8 cellular contexts compared by ENCODE assay signal in the genomic region with DNA sequence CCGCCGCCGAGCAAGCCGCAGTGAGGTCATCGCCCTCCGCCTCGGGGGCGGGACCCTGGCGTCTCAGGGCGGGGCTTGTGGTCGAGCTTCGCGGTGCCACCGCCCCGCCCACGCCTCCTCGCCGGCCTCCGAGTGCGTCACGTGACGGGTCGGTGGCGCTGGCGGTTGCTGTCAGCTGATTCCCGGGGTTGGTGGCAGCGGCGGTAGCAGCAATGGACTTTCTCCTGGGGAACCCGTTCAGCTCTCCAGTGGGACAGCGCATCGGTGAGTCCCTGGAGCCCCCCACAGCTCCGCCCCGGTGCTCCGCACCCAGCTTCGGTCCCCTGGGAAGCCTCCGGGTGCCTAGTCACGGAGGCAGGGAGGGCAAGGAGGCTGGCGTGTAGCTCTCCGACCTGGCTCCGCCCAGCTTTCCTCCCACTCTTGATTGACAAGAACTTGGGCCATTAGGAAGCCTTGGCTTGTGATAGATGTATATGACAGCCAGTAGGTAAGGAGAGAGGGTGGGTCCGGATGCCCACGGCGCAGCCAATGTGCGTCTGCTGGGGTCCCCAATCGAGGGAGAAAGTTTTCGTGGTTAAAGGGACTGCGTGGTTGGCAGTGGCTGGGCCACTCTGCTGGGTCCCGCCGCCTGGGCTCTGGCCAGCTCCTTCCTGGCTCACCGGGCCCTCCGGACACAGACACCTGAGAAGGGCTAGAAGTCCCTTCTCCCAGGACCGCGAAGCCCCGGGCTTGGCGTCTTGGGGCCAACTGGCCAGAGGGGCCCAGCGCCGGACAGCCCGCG.
A peak's percentile ranks its signal among the peaks of the same experiment; 100 is the strongest.
DNase-seq lines count a peak whose midpoint lies in the region; ATAC-seq lines count a peak whose summit lies in the region.

A gene (plus strand): TSS at position 178 of the 781 bp plus-strand sequence. CDS start 35 bp downstream, at position 213.

- H3K4me3 Mint-ChIP-seq in central memory CD8-positive, alpha-beta T cell = peak within 1 kb of the TSS; percentile 94

- no peaks in the 10 kb centered on the region for H3K9me3 Mint-ChIP-seq in central memory CD8-positive, alpha-beta T cell

- H3K27me3 Mint-ChIP-seq in central memory CD8-positive, alpha-beta T cell = no peaks in the 10 kb centered on the region

- peak within 1 kb of the TSS; percentile 99 for H3K27ac Mint-ChIP-seq in central memory CD8-positive, alpha-beta T cell (ENCODE audit: low read depth)

- ATAC-seq in GM19023 (IDR thresholded peaks at IDR 0.05; ENCODE audit: unreplicated experiment) = peak; percentile 96
- peak; percentile 96 for ATAC-seq in HG03342 (IDR thresholded peaks at IDR 0.05; ENCODE audit: unreplicated experiment)
- ATAC-seq in central memory CD8-positive, alpha-beta T cell (replicated peaks; ENCODE audit: extremely low read depth, poor library complexity, severe bottlenecking) = peak; percentile 94

- H3K4me1 Mint-ChIP-seq in central memory CD8-positive, alpha-beta T cell = peaks cover 23% of the 10 kb centered on the region

- DNase-seq in AG08396 (ENCODE audit: low spot score) (peak; percentile 98), NCI-H446 (lab: John Stamatoyannopoulos, UW) (peak; percentile 91 to 97), iris pigment epithelial cell (ENCODE audit: low read depth) (peak; percentile 99)
- peak; percentile 92 for DNase-seq in activated CD4-positive, CD25-positive, alpha-beta regulatory T cell treated with anti-CD3 and anti-CD28 coated beads, Interleukin-2, amount 50 U/mL, for 16 hours (ENCODE audit: low read depth, low spot score)
- peak; percentile 95 to 97 for DNase-seq in central memory CD8-positive, alpha-beta T cell (ENCODE audit: low spot score in 2 of 2)
- DNase-seq in stimulated activated CD4-positive, alpha-beta T cell treated with anti-CD3 and anti-CD28 coated beads, Interleukin-12 subunit alpha, Interleukin-12 subunit beta, amount 100 ng/mL, for 24 hours (ENCODE audit: low read depth in 2 of 2) = peak; percentile 91 to 96

- H3K36me3 Mint-ChIP-seq in central memory CD8-positive, alpha-beta T cell (ENCODE audit: insufficient read depth) = peaks cover 20% of the 10 kb centered on the region

Comparison
In these comparisons a context has a peak if more than half of its experiments do, and no peak if none do; other contexts are left out.
1. Peak in every context shown above with its lines: DNase-seq and ATAC-seq.